In the genomic region with DNA sequence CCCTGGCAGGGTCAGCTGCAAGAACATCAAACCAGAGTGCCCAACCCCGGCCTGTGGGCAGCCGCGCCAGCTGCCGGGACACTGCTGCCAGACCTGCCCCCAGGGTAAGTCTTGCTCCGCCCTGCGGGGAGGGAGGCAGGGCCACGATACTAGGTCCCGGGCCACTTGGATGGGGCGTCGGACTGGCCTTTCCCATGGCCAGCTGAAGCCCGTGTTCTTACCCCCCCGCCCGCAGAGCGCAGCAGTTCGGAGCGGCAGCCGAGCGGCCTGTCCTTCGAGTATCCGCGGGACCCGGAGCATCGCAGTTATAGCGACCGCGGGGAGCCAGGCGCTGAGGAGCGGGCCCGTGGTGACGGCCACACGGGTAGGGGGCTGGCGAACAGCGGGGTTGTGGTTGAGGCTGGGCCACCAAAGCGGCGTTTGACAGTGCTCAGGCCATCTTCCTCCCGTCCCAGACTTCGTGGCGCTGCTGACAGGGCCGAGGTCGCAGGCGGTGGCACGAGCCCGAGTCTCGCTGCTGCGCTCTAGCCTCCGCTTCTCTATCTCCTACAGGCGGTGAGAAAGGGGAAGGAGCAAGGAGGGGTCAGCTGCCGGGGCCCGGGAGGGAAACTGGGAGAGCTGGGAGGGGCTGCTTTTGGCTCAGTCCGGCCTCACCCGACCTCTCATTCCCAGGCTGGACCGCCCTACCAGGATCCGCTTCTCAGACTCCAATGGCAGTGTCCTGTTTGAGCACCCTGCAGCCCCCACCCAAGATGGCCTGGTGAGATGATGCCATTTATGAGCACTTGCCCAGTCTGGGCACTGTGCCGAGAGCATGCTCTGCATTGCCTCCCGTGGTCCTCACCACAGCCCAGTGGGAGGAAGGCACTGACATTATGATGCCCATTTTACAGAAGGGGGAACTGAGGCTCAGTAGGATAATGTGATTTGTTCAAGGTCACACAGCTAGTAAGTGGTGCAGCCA, we compare ENCODE assay signal across 8 cellular contexts. TPM values are rescaled to one million over a fixed set of nuclear protein-coding genes. Genes with fewer than 3 reads are reported as not detected.
DNase-seq lines count a peak whose midpoint lies in the region; ATAC-seq and TF ChIP-seq lines count a peak whose summit lies in the region.
"Had no signal": no experiment of that assay in that cellular context is flagged by ENCODE, and none has a peak within 500 bp of the region (broad histone marks: within the 10 kb centered on the region; RNA-seq: fewer than 3 reads in every experiment).

No MANE protein-coding gene starts in this region.

- no peaks in the 10 kb centered on the region for H3K36me3 Mint-ChIP-seq in activated T-cell treated with anti-CD3 and anti-CD28 coated beads, Interleukin-2, amount 50 U/mL, for 4 hours (ENCODE audit: insufficient read depth)

- peak; percentile 23 to 29 for ATAC-seq in activated T-cell treated with anti-CD3 and anti-CD28 coated beads, Interleukin-2, amount 50 U/mL, for 4 hours
- ATAC-seq in HG02970 (IDR thresholded peaks at IDR 0.05; ENCODE audit: low FRiP score, unreplicated experiment) = no peak

- H3K4me1 Mint-ChIP-seq in activated T-cell treated with anti-CD3 and anti-CD28 coated beads, Interleukin-2, amount 50 U/mL, for 4 hours (ENCODE audit: low read depth) = peaks cover 11% of the 10 kb centered on the region

- H3K4me3 ChIP-seq in tibial artery = peak overlapping the region; percentile 58 to 69

- DNase-seq in activated T-cell treated with anti-CD3 and anti-CD28 coated beads, Interleukin-2, amount 50 U/mL, for 4 hours = no peak
- DNase-seq in activated T-cell treated with anti-CD3 and anti-CD28 coated beads for 4 hours (no peak), iPS-NIHi11 (ENCODE audit: low spot score) (peak; percentile 70), tibial artery (peak; percentile 51 to 83), activated gamma-delta T cell (lab: John Stamatoyannopoulos, UW) (no peak)
- DNase-seq: NCI-H226 had no signal

- H3K27me3 Mint-ChIP-seq in activated T-cell treated with anti-CD3 and anti-CD28 coated beads, Interleukin-2, amount 50 U/mL, for 4 hours (ENCODE audit: low read depth) = peaks cover 62% of the 10 kb centered on the region

- peaks cover 0 to 21% (median 16%) of the 10 kb centered on the region in 4 donors for H3K4me1 ChIP-seq in tibial artery

- no peaks in the 10 kb centered on the region for H3K9me3 Mint-ChIP-seq in activated T-cell treated with anti-CD3 and anti-CD28 coated beads, Interleukin-2, amount 50 U/mL, for 4 hours

- H3K4me3 Mint-ChIP-seq in activated T-cell treated with anti-CD3 and anti-CD28 coated beads, Interleukin-2, amount 50 U/mL, for 4 hours = peak overlapping the region; percentile 63

- no peaks in the 10 kb centered on the region for H3K9me3 ChIP-seq in tibial artery
- H3K9me3 ChIP-seq: pancreas had no signal

- peak overlapping the region; percentile 33 to 61 for H3K27ac ChIP-seq in tibial artery
- H3K27ac ChIP-seq: pancreas had no signal

- peaks cover 0 to 3% of the 10 kb centered on the region in 2 donors for H3K27me3 ChIP-seq in tibial artery
- H3K27me3 ChIP-seq: pancreas had no signal

- TF ChIP-seq CTCF in tibial artery (IDR thresholded peaks at IDR 0.05) = no peak

- intact Hi-C loops in tibial artery (cut with DNase I; ENCODE audit: low total_unique reads) = no loop called here

- H3K36me3 ChIP-seq in tibial artery = peaks cover 0 to 9% (median 3%) of the 10 kb centered on the region in 3 donors
- H3K36me3 ChIP-seq: pancreas had no signal

RNA-seq across cellular contexts. Expression of a gene that starts 1.7 kb away (rescaled TPM):
- total RNA-seq in activated T-cell treated with anti-CD3 and anti-CD28 coated beads, Interleukin-2, amount 50 U/mL, for 4 hours = under 1 TPM in 2 of 3 donors, not detected in 1; 0.11 to 0.33 TPM

RNA-seq across cellular contexts. Expression of a gene that starts 3.5 kb away (rescaled TPM):
- not detected for total RNA-seq in activated T-cell treated with anti-CD3 and anti-CD28 coated beads, Interleukin-2, amount 50 U/mL, for 4 hours

RNA-seq across cellular contexts. Expression of a gene that starts 20.0 kb away (rescaled TPM):
- total RNA-seq in activated T-cell treated with anti-CD3 and anti-CD28 coated beads, Interleukin-2, amount 50 U/mL, for 4 hours = 100 to 1,000 TPM; 146 to 170 (median 165) TPM

RNA-seq across cellular contexts. Expression of a gene that starts 20.1 kb away (rescaled TPM):
- 1 to 10 TPM; 4.5 to 5.2 (median 5.0) TPM for total RNA-seq in activated T-cell treated with anti-CD3 and anti-CD28 coated beads, Interleukin-2, amount 50 U/mL, for 4 hours

RNA-seq across cellular contexts. Expression of a gene that starts 44.1 kb away (rescaled TPM):
- total RNA-seq in activated T-cell treated with anti-CD3 and anti-CD28 coated beads, Interleukin-2, amount 50 U/mL, for 4 hours = 1 to 10 TPM; 3.5 to 4.4 (median 3.7) TPM

Comparison
In these comparisons a context has a peak if more than half of its experiments do, and no peak if none do; other contexts are left out.
1. DNase-seq: peak in iPS-NIHi11 (single experiment) and tibial artery (2 of 2); none in activated T-cell treated with anti-CD3 and anti-CD28 coated beads, Interleukin-2, amount 50 U/mL, for 4 hours (single experiment), activated T-cell treated with anti-CD3 and anti-CD28 coated beads for 4 hours (single experiment) and activated gamma-delta T cell (single experiment).